ENCODE assay signal across 8 cellular contexts in genomic region chrX:74535633-74536141, GRCh38.
DNase-seq lines count a peak whose midpoint lies in the region; ATAC-seq and TF ChIP-seq lines count a peak whose summit lies in the region.

No MANE protein-coding gene starts in this region.

- H3K79me2 ChIP-seq in osteoblast (ENCODE audit: insufficient read depth, low read length) = no peaks in the 10 kb centered on the region

- no peaks in the 10 kb centered on the region for H3K27me3 ChIP-seq in H7 (ENCODE audit: control insufficient read depth, insufficient read depth, low read length)
- peaks cover 4% of the 10 kb centered on the region for H3K27me3 ChIP-seq in NT2/D1 (ENCODE audit: insufficient read depth, insufficient read length)
- H3K27me3 ChIP-seq in osteoblast (ENCODE audit: insufficient read depth, low read length) = no peaks in the 10 kb centered on the region

- intact Hi-C loops in Right ventricle myocardium inferior (cut with DNase I) = loop anchor here (2.0 to 10.0 kb wide), 4 partner anchors 79 to 243 kb away; partner anchors contain the start of genes RLIM and SLC16A2

- TF ChIP-seq CTCF in osteoblast (IDR thresholded peaks at IDR 0.05; ENCODE audit: extremely low read depth, low read depth, low read length) = no peak

- H3K36me3 ChIP-seq in H7 (replicated peaks; ENCODE audit: control insufficient read depth, insufficient read depth, low read length) = no peaks in the 10 kb centered on the region; the same call in 1 of the 2 replicates
- H3K36me3 ChIP-seq in NT2/D1 (ENCODE audit: insufficient read depth, insufficient read length, low read length) = peaks cover 13% of the 10 kb centered on the region
- no peaks in the 10 kb centered on the region for H3K36me3 ChIP-seq in osteoblast (ENCODE audit: insufficient read depth, low read length)

- H4K20me1 ChIP-seq in osteoblast (ENCODE audit: insufficient read depth, low read length) = no peaks in the 10 kb centered on the region

- peak overlapping the region; percentile 71 for H3K4me3 Mint-ChIP-seq in activated naive CD8-positive, alpha-beta T cell treated with anti-CD3 and anti-CD28 coated beads for 36 hours

- H3K27me3 Mint-ChIP-seq in activated naive CD8-positive, alpha-beta T cell treated with anti-CD3 and anti-CD28 coated beads for 36 hours = no peaks in the 10 kb centered on the region

- ATAC-seq in Right ventricle myocardium inferior = peak; percentile 89

- peak overlapping the region; percentile 77 for H3K9ac ChIP-seq in NT2/D1 (ENCODE audit: insufficient read length, low read depth)

- peak overlapping the region; percentile 50 for H2AFZ ChIP-seq in osteoblast (ENCODE audit: low read length)

- H3K4me1 Mint-ChIP-seq in activated naive CD8-positive, alpha-beta T cell treated with anti-CD3 and anti-CD28 coated beads for 36 hours = peaks cover 18% of the 10 kb centered on the region

- H3K4me2 ChIP-seq in osteoblast (ENCODE audit: insufficient read depth, low read length) = peak overlapping the region; percentile 80

- H3K27ac Mint-ChIP-seq in activated naive CD8-positive, alpha-beta T cell treated with anti-CD3 and anti-CD28 coated beads for 36 hours = peak overlapping the region; percentile 58

- H3K27ac ChIP-seq in osteoblast (ENCODE audit: low read depth, low read length) = peak overlapping the region; percentile 66

- no peaks in the 10 kb centered on the region for H3K9me3 Mint-ChIP-seq in activated naive CD8-positive, alpha-beta T cell treated with anti-CD3 and anti-CD28 coated beads for 36 hours

- peaks cover 5% of the 10 kb centered on the region for H3K4me1 ChIP-seq in NT2/D1 (ENCODE audit: insufficient read depth, insufficient read length)
- H3K4me1 ChIP-seq in osteoblast (ENCODE audit: insufficient read depth, low read length) = peaks cover 15% of the 10 kb centered on the region

- H3K9me3 ChIP-seq in NT2/D1 (ENCODE audit: insufficient read depth, low read length) (no peaks in the 10 kb centered on the region), osteoblast (ENCODE audit: low read depth, low read length) (no peaks in the 10 kb centered on the region)

- DNase-seq in ELF-1 (ENCODE audit: low read depth, low spot score) (peak; percentile 68), H7 (peak; percentile 72), NT2/D1 (ENCODE audit: low read depth, low spot score) (peak; percentile 6), Right ventricle myocardium inferior (ENCODE audit: missing footprints) (peak; percentile 89), osteoblast (ENCODE audit: insufficient read length, low spot score, missing footprints) (peak; percentile 88), cortex of kidney (lab: John Stamatoyannopoulos, UW) (no peak), NCI-H187 treated with DMSO at 0.1 percent for 48 hours (lab: John Stamatoyannopoulos, UW) (no peak)
- DNase-seq in activated naive CD8-positive, alpha-beta T cell treated with anti-CD3 and anti-CD28 coated beads for 36 hours = peak; percentile 38

- H3K36me3 Mint-ChIP-seq in activated naive CD8-positive, alpha-beta T cell treated with anti-CD3 and anti-CD28 coated beads for 36 hours = no peaks in the 10 kb centered on the region

- H3K4me3 ChIP-seq in H7 (ENCODE audit: insufficient read depth, low read depth, low read length) (peak overlapping the region; percentile 51), NT2/D1 (ENCODE audit: insufficient read length, low read depth) (peak overlapping the region; percentile 50), osteoblast (ENCODE audit: insufficient read depth, low read length) (peak overlapping the region; percentile 69)

Comparison
In these comparisons a context has a peak if more than half of its experiments do, and no peak if none do; other contexts are left out.
1. DNase-seq: peak in ELF-1 (single experiment), H7 (single experiment), NT2/D1 (single experiment), activated naive CD8-positive, alpha-beta T cell treated with anti-CD3 and anti-CD28 coated beads for 36 hours (single experiment), Right ventricle myocardium inferior (single experiment) and osteoblast (single experiment); none in cortex of kidney (single experiment) and NCI-H187 treated with DMSO at 0.1 percent for 48 hours (single experiment).
2. Peak in every context shown above with its lines, with median percentiles within 50 percentile points of each other: H3K4me3 ChIP-seq.